In genomic region chr16:56478228-56479049, GRCh38 we compare ENCODE assay signal across 1 cellular context.
TF ChIP-seq lines count a peak whose summit lies in the region.

No MANE protein-coding gene starts in this region.

TF ChIP-seq in K562, 482 proteins besides CTCF, POLR2A, EP300 and RAD21 (continued from another document and continues in another):
- peak; percentile 92 for TF ChIP-seq ATF4 (CRISPR knock-in tag; IDR thresholded peaks at IDR 0.05)
- no peak for TF ChIP-seq IRF1 (CRISPR knock-in tag; IDR thresholded peaks at IDR 0.05; ENCODE audit: borderline replicate concordance)
- TF ChIP-seq ZNF318 (IDR thresholded peaks at IDR 0.05; ENCODE audit: borderline replicate concordance in 1 of 2, low read depth in 1 of 2) = 0 out of 4 replicates have a peak, but pooled peaks of 1 of the 2 experiments have one; percentile 18
- no peak for TF ChIP-seq DACH1 (IDR thresholded peaks at IDR 0.05; ENCODE audit: partially characterized antibody)
- TF ChIP-seq SNAPC5 (CRISPR knock-in tag; IDR thresholded peaks at IDR 0.05) = no peak
- TF ChIP-seq NCOA2 (IDR thresholded peaks at IDR 0.05; ENCODE audit: partially characterized antibody in 2 of 2) = no peak
- no peak for TF ChIP-seq CSDE1 (IDR thresholded peaks at IDR 0.05)
- TF ChIP-seq ZBTB49 (CRISPR knock-in tag; IDR thresholded peaks at IDR 0.05; ENCODE audit: borderline replicate concordance) = no peak
- TF ChIP-seq ERF (CRISPR knock-in tag; IDR thresholded peaks at IDR 0.05) = no peak
- TF ChIP-seq FOXA1 (IDR thresholded peaks at IDR 0.05; ENCODE audit: borderline replicate concordance) = no peak
- TF ChIP-seq XRCC5 (IDR thresholded peaks at IDR 0.05; ENCODE audit: low read depth, low read length) = no peak
- peak; percentile 56; the same call in 1 of the 2 replicates for TF ChIP-seq ZNF592 (IDR thresholded peaks at IDR 0.05)
- no peak for TF ChIP-seq ZBED1 (IDR thresholded peaks at IDR 0.05)
- no peak for TF ChIP-seq GABPA (tag; conservative IDR thresholded peaks at IDR 0.05; ENCODE audit: low read depth)
- no peak for TF ChIP-seq ZNF699 (CRISPR knock-in tag; IDR thresholded peaks at IDR 0.05; ENCODE audit: insufficient replicate concordance)
- TF ChIP-seq ZFP91 (CRISPR knock-in tag; IDR thresholded peaks at IDR 0.05) = no peak
- no peak for TF ChIP-seq ZNF347 (CRISPR knock-in tag; IDR thresholded peaks at IDR 0.05; ENCODE audit: low read depth)
- no peak for TF ChIP-seq ZNF146 (CRISPR knock-in tag; IDR thresholded peaks at IDR 0.05; ENCODE audit: unreplicated experiment)
- TF ChIP-seq HES1 (IDR thresholded peaks at IDR 0.05; ENCODE audit: low read depth) = no peak
- no peak for TF ChIP-seq CBX8 (IDR thresholded peaks at IDR 0.05; ENCODE audit: borderline replicate concordance, extremely low read depth, low read depth, low read length, poor library complexity, severe bottlenecking)
- 0 out of 2 replicates have a peak, but pooled peaks have one; percentile 3 for TF ChIP-seq GMEB1 (CRISPR knock-in tag; IDR thresholded peaks at IDR 0.05)
- no peak for TF ChIP-seq NONO (IDR thresholded peaks at IDR 0.05; ENCODE audit: low read depth in 2 of 2, low read length in 1 of 2)
- no peak for TF ChIP-seq CBX1 (IDR thresholded peaks at IDR 0.05; ENCODE audit: low read depth)
- TF ChIP-seq LEF1 (IDR thresholded peaks at IDR 0.05) = peak; percentile 14; the same call in 1 of the 2 replicates
- TF ChIP-seq ZNF398 (CRISPR knock-in tag; IDR thresholded peaks at IDR 0.05) = no peak
- TF ChIP-seq THRAP3 (IDR thresholded peaks at IDR 0.05; ENCODE audit: borderline replicate concordance) = no peak
- TF ChIP-seq DLX4 (CRISPR knock-in tag; IDR thresholded peaks at IDR 0.05) = no peak
- TF ChIP-seq BRCA1 (IDR thresholded peaks at IDR 0.05) = no peak
- TF ChIP-seq BRCA1 (CRISPR knock-in tag; IDR thresholded peaks at IDR 0.05) = no peak
- TF ChIP-seq ZNF668 (CRISPR knock-in tag; IDR thresholded peaks at IDR 0.05) = no peak
- TF ChIP-seq MTA3 (IDR thresholded peaks at IDR 0.05; ENCODE audit: borderline replicate concordance) = no peak
- no peak for TF ChIP-seq RFX5 (IDR thresholded peaks at IDR 0.05; ENCODE audit: low read depth, low read length)
- TF ChIP-seq TEAD4 (IDR thresholded peaks at IDR 0.05; ENCODE audit: low read length) = no peak
- no peak for TF ChIP-seq TEAD4 (CRISPR knock-in tag; IDR thresholded peaks at IDR 0.05; ENCODE audit: borderline replicate concordance)
